ENCODE assay signal across 8 cellular contexts in the genomic region with DNA sequence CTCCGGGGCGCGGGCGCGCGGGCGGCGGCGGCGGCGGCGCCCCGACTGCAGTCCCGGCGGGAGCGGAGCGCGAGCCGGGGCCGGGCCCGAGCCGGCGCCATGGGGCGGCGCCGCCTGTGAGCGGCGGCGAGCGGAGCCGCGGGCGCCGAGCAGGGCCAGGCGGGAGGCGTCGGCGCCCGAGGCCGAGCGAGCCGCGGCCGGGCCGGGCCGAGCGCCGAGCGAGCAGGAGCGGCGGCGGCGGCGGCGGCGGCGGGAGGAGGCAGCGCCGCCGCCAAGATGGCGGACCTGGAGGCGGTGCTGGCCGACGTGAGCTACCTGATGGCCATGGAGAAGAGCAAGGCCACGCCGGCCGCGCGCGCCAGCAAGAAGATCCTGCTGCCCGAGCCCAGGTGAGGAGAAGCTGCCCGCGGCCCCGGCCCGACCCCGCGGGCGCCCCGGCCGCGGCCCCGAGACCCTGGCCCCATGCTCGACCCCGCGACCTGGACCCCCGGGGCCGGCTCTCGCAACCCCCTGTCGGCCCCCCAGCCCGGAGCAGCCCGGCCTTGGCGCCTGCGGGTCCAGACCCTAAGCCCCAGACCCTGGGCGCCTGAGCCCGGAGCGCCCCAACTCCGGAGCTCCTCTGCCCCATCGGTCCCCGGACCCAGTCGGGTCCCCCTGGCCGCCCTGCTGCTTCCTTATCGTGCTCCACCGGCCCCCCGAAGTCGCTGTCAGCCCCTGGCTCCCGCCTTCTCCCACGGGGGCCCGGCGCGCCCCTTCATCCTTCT. TPM values are rescaled to one million over a fixed set of nuclear protein-coding genes. Genes with fewer than 3 reads are reported as not detected.
DNase-seq lines count a peak whose midpoint lies in the region; ATAC-seq, FAIRE-seq and TF ChIP-seq lines count a peak whose summit lies in the region.

A gene (plus strand): TSS at position 50 of the 764 bp plus-strand sequence. CDS start 227 bp downstream, at position 277.

- peak; percentile 40 for DNase-seq in CD14-positive monocyte (ENCODE audit: low spot score)
- peak; percentile 56 for DNase-seq in NCI-H1105 treated with DMSO at 0.1 percent for 48 hours (lab: John Stamatoyannopoulos, UW)
- no peak for DNase-seq in activated T-helper 1 cell treated with anti-CD3 and anti-CD28 coated beads, Interleukin-12 subunit alpha, Interleukin-12 subunit beta, Interleukin-2, Interleukin-4 antibody, amounts not matched to agents 30 ng/mL and 10 ng/mL and 1 ng/mL, durations not matched to agents 14 hours and 24 hours and 36 hours (ENCODE audit: low spot score)
- DNase-seq in frontal cortex (ENCODE audit: low spot score in 2 of 2) = no peak
- DNase-seq in SIG-M5 treated with dmso at 0.1 percent for 504 hours (lab: John Stamatoyannopoulos, UW; ENCODE audit: unreplicated experiment) = no peak

- peaks cover 0 to 2% (median 0%) of the 10 kb centered on the region in 7 donors for H3K9me3 Mint-ChIP-seq in CD14-positive monocyte
- H3K9me3 Mint-ChIP-seq in activated T-helper 1 cell treated with anti-CD3 and anti-CD28 coated beads, Interleukin-12 subunit alpha, Interleukin-12 subunit beta, Interleukin-2, Interleukin-4 antibody, amounts not matched to agents 30 ng/mL and 10 ng/mL and 1 ng/mL, durations not matched to agents 14 hours and 24 hours and 36 hours = no peaks in the 10 kb centered on the region

- H3K36me3 Mint-ChIP-seq in CD14-positive monocyte = peaks cover 37 to 46% of the 10 kb centered on the region in 2 donors
- H3K36me3 Mint-ChIP-seq in activated T-helper 1 cell treated with anti-CD3 and anti-CD28 coated beads, Interleukin-12 subunit alpha, Interleukin-12 subunit beta, Interleukin-2, Interleukin-4 antibody, amounts not matched to agents 30 ng/mL and 10 ng/mL and 1 ng/mL, durations not matched to agents 14 hours and 24 hours and 36 hours (ENCODE audit: low read depth) = peaks cover 44% of the 10 kb centered on the region

- H3K4me1 ChIP-seq in neuron (ENCODE audit: insufficient read depth, low read length) = peaks cover 44% of the 10 kb centered on the region

- H3K27me3 Mint-ChIP-seq in CD14-positive monocyte (ENCODE audit: low read depth in 3 of 3) = peaks cover 5 to 12% (median 9%) of the 10 kb centered on the region in 3 donors
- no peaks in the 10 kb centered on the region for H3K27me3 Mint-ChIP-seq in activated T-helper 1 cell treated with anti-CD3 and anti-CD28 coated beads, Interleukin-12 subunit alpha, Interleukin-12 subunit beta, Interleukin-2, Interleukin-4 antibody, amounts not matched to agents 30 ng/mL and 10 ng/mL and 1 ng/mL, durations not matched to agents 14 hours and 24 hours and 36 hours (ENCODE audit: insufficient read depth)

- peak within 1 kb of the TSS; percentile 98 for H3K4me3 Mint-ChIP-seq in CD14-positive monocyte
- H3K4me3 Mint-ChIP-seq in activated T-helper 1 cell treated with anti-CD3 and anti-CD28 coated beads, Interleukin-12 subunit alpha, Interleukin-12 subunit beta, Interleukin-2, Interleukin-4 antibody, amounts not matched to agents 30 ng/mL and 10 ng/mL and 1 ng/mL, durations not matched to agents 14 hours and 24 hours and 36 hours = peak within 1 kb of the TSS; percentile 96

- no peaks in the 10 kb centered on the region for H3K27me3 ChIP-seq in neuron (ENCODE audit: insufficient read depth, low read length)

- no peak for TF ChIP-seq CTCF in CD14-positive monocyte (IDR thresholded peaks at IDR 0.05)

- peak within 1 kb of the TSS; percentile 54 for H3K4me3 ChIP-seq in neuron (ENCODE audit: low read length)

- peak within 1 kb of the TSS; percentile 89 to 99 (median 95) for H3K27ac Mint-ChIP-seq in CD14-positive monocyte
- H3K27ac Mint-ChIP-seq in activated T-helper 1 cell treated with anti-CD3 and anti-CD28 coated beads, Interleukin-12 subunit alpha, Interleukin-12 subunit beta, Interleukin-2, Interleukin-4 antibody, amounts not matched to agents 30 ng/mL and 10 ng/mL and 1 ng/mL, durations not matched to agents 14 hours and 24 hours and 36 hours = peak within 1 kb of the TSS; percentile 99

- H3K4me1 Mint-ChIP-seq in CD14-positive monocyte = peaks cover 80% of the 10 kb centered on the region
- peaks cover 76% of the 10 kb centered on the region for H3K4me1 Mint-ChIP-seq in activated T-helper 1 cell treated with anti-CD3 and anti-CD28 coated beads, Interleukin-12 subunit alpha, Interleukin-12 subunit beta, Interleukin-2, Interleukin-4 antibody, amounts not matched to agents 30 ng/mL and 10 ng/mL and 1 ng/mL, durations not matched to agents 14 hours and 24 hours and 36 hours (ENCODE audit: low read depth)

- no peak for FAIRE-seq in frontal cortex (lab: Jason Lieb, UNC)

- H3K36me3 ChIP-seq in neuron (ENCODE audit: insufficient read depth, low read length) = peaks cover 11% of the 10 kb centered on the region

- ATAC-seq in GM19324 (IDR thresholded peaks at IDR 0.05; ENCODE audit: low FRiP score, unreplicated experiment) = peak; percentile 32
- no peak for ATAC-seq in HG03439 (IDR thresholded peaks at IDR 0.05; ENCODE audit: unreplicated experiment)

- no peaks in the 10 kb centered on the region for H3K9me3 ChIP-seq in neuron (ENCODE audit: low read length)

- peak within 1 kb of the TSS; percentile 41 for H2AFZ ChIP-seq in neuron (ENCODE audit: low read depth, low read length)

- intact Hi-C loops in CD14-positive monocyte (cut with micrococcal nuclease) = loop anchor here (1.0 to 5.0 kb wide), 2 partner anchors 36 to 51 kb away; a partner anchor contains a TSS
- intact Hi-C loops in activated T-helper 1 cell treated with anti-CD3 and anti-CD28 coated beads, Interleukin-12 subunit alpha, Interleukin-12 subunit beta, Interleukin-2, Interleukin-4 antibody, amounts not matched to agents 30 ng/mL and 10 ng/mL and 1 ng/mL, durations not matched to agents 14 hours and 24 hours and 36 hours (cut with micrococcal nuclease) = loop anchor here (5.0 kb wide), 2 partner anchors 136 to 241 kb away; a partner anchor contains a TSS

RNA-seq across cellular contexts. Expression of the gene that starts here (rescaled TPM):
- 10 to 100 TPM; 34.9 to 43.0 TPM for polyA plus RNA-seq in CD14-positive monocyte
- 249 and 250 TPM in 2 replicates for total RNA-seq in activated T-helper 1 cell treated with anti-CD3 and anti-CD28 coated beads, Interleukin-12 subunit alpha, Interleukin-12 subunit beta, Interleukin-2, Interleukin-4 antibody, amounts not matched to agents 30 ng/mL and 10 ng/mL and 1 ng/mL, durations not matched to agents 14 hours and 24 hours and 36 hours
- 46.9 TPM for total RNA-seq in frontal cortex

Comparison
In these comparisons a context has a peak if more than half of its experiments do, and no peak if none do; other contexts are left out.
1. DNase-seq: peak in CD14-positive monocyte (single experiment) and NCI-H1105 treated with DMSO at 0.1 percent for 48 hours (single experiment); none in activated T-helper 1 cell treated with anti-CD3 and anti-CD28 coated beads, Interleukin-12 subunit alpha, Interleukin-12 subunit beta, Interleukin-2, Interleukin-4 antibody, amounts not matched to agents 30 ng/mL and 10 ng/mL and 1 ng/mL, durations not matched to agents 14 hours and 24 hours and 36 hours (single experiment), frontal cortex (0 of 2) and SIG-M5 treated with dmso at 0.1 percent for 504 hours (single experiment).